1 cellular context compared by ENCODE assay signal in genomic region chr19:45478454-45479238, GRCh38.
A peak's percentile ranks its signal among the peaks of the same experiment; 100 is the strongest.
TF ChIP-seq lines count a peak whose summit lies in the region.

No MANE protein-coding gene starts in this region.

TF ChIP-seq in Ishikawa, 13 proteins besides CTCF, POLR2A, EP300 and RAD21:
- TF ChIP-seq REST (IDR thresholded peaks at IDR 0.05; ENCODE audit: low read depth) (no peak), USF1 (IDR thresholded peaks at IDR 0.05) (no peak), CEBPB (IDR thresholded peaks at IDR 0.05) (no peak; the same call in 1 of the 2 replicates), TCF12 (IDR thresholded peaks at IDR 0.05; ENCODE audit: low read depth) (peak; percentile 35; the same call in 1 of the 2 replicates), EGR1 (IDR thresholded peaks at IDR 0.05) (peak; percentile 57; the same call in 1 of the 2 replicates), TAF1 (IDR thresholded peaks at IDR 0.05; ENCODE audit: low read depth) (peak; percentile 27; the same call in 1 of the 2 replicates), TEAD4 (IDR thresholded peaks at IDR 0.05) (peak; percentile 95), YY1 (IDR thresholded peaks at IDR 0.05; ENCODE audit: low read depth) (no peak), FOXM1 (IDR thresholded peaks at IDR 0.05; ENCODE audit: borderline replicate concordance, low read depth) (no peak), MAX (IDR thresholded peaks at IDR 0.05) (peak; percentile 55), NFIC (IDR thresholded peaks at IDR 0.05) (no peak), ZBTB7A (IDR thresholded peaks at IDR 0.05; ENCODE audit: low read depth) (0 out of 2 replicates have a peak, but pooled peaks have one; percentile 25), CREB1 (IDR thresholded peaks at IDR 0.05; ENCODE audit: low read depth) (no peak)
